8 cellular contexts compared by ENCODE assay signal in the genomic region with DNA sequence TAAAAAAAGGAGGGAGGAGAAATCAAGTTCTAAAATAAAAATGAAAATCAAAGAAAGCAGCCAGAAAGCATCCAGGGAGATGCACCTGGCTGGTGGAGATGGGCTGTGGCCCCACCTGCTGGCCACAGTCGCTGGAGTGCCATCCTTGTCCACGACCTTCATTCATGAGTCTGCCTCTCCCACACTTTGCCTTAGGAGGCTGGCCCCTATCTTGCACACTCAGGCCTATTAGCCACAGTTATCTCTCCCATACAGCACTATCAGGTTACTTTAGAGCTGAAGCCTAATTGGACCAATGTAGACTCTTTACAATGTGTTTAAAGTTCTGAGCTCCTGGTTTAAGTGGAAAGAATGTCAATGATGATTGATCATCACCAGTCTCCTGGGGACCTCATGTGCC.
DNase-seq lines count a peak whose midpoint lies in the region; ATAC-seq and TF ChIP-seq lines count a peak whose summit lies in the region.

No MANE protein-coding gene starts in this region.

- whole genome bisulfite sequencing in adrenal gland, 4 donors, result 4 to 10% (median 6%) methylated on average over 2 of the region's 2 CpGs

- H3K4me1 ChIP-seq in adrenal gland (replicated peaks in 1 of 2) (no peaks in the 10 kb centered on the region), left lung (no peaks in the 10 kb centered on the region)

- TF ChIP-seq CTCF in adrenal gland (IDR thresholded peaks at IDR 0.05), result peak; percentile 9 to 49 (median 34)
- no peak for TF ChIP-seq CTCF in left lung (IDR thresholded peaks at IDR 0.05)

- intact Hi-C loops in adrenal gland (cut with DNase I), result no loop called here
- intact Hi-C loops in left lung (cut with DNase I), result no loop called here

- TF ChIP-seq POLR2A in adrenal gland (IDR thresholded peaks at IDR 0.05), result no peak

- ATAC-seq in left lung (peak; percentile 72), HG03460 (IDR thresholded peaks at IDR 0.05; ENCODE audit: unreplicated experiment) (no peak), GM21381 (IDR thresholded peaks at IDR 0.05; ENCODE audit: unreplicated experiment) (no peak)

- H3K36me3 ChIP-seq in adrenal gland (replicated peaks in 1 of 2) (no peaks in the 10 kb centered on the region), left lung (no peaks in the 10 kb centered on the region)

- H3K9me3 ChIP-seq in adrenal gland (replicated peaks in 1 of 3), result peaks cover 0 to 6% (median 0%) of the 10 kb centered on the region in 3 donors
- peaks cover 0 to 8% of the 10 kb centered on the region in 2 donors for H3K9me3 ChIP-seq in left lung

- H3K27me3 ChIP-seq in adrenal gland, result no peaks in the 10 kb centered on the region
- no peaks in the 10 kb centered on the region for H3K27me3 ChIP-seq in left lung

- DNase-seq in NCI-H2029 (lab: John Stamatoyannopoulos, UW) (peak; percentile 1), NCI-H2029 treated with DMSO at 0.1 percent for 48 hours (lab: John Stamatoyannopoulos, UW) (no peak), NCI-H128 (lab: John Stamatoyannopoulos, UW; ENCODE audit: unreplicated experiment) (peak; percentile 8), adrenal gland (peak in 4 of 7 donors; percentile 9 to 55 (median 20)), left lung (no peak), DMS79 (lab: John Stamatoyannopoulos, UW) (no peak)

- H3K4me3 ChIP-seq in adrenal gland, result no peak overlapping the region
- no peak overlapping the region for H3K4me3 ChIP-seq in left lung

- H3K27ac ChIP-seq in adrenal gland, result no peak overlapping the region
- no peak overlapping the region for H3K27ac ChIP-seq in left lung

Comparison
In these comparisons a context has a peak if more than half of its experiments do, and no peak if none do; other contexts are left out.
1. DNase-seq: peak in NCI-H2029 (single experiment), NCI-H128 (single experiment) and adrenal gland (4 of 7); none in NCI-H2029 treated with DMSO at 0.1 percent for 48 hours (single experiment), left lung (0 of 2) and DMS79 (single experiment).
2. CTCF ChIP-seq: peak in adrenal gland (6 of 6); none in left lung (0 of 2).